Comparison of ENCODE assay signal across 8 cellular contexts in the genomic region with DNA sequence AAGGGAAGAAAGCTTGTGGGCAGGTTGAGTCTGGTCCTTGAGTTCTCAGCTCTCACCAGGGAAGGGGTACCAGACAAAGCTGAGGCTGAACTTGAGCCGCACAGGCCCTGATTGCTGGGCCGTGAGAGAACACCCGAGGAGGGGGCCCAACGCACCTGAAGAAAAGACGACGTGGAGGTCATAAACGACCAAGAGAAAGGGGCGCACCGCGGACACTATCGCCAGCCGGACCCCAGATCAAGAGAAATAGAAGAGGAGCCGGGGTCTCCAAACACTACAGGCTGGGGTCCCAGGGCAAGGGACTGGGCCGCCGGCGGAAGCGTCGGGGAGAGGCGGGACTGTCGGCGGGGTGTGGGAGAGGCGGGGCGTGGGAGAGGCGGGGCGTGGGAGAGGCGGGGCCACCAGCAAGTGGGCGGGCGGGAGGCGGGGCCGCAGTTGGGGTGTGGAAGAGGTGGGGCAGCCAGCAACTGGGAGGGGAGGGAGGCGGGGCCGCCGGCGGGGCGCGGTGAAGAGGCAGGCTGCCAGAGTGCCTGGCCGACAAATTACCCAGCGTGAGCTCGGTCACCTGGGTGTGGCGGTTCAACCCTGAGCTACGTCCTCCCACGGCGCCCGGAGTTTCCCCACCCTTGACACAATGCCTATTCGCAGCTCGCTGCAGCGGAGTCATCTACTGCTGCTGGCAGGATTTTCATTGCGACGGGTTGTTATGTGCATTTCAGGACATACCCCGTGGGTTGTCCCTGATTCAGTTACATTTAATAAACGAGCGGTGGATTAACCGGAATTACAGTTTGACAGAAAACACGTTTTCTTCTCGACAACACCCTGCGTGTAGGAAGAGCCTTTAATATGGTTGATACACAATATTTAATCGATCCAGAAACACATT. TPM values are rescaled to one million over a fixed set of nuclear protein-coding genes. Genes with fewer than 3 reads are reported as not detected.
A peak's percentile ranks its signal among the peaks of the same experiment; 100 is the strongest.
DNase-seq lines count a peak whose midpoint lies in the region; ATAC-seq, FAIRE-seq and TF ChIP-seq lines count a peak whose summit lies in the region.

No MANE protein-coding gene starts in this region.

- no peaks in the 10 kb centered on the region for H3K36me3 Mint-ChIP-seq in endothelial cell (ENCODE audit: low read depth, unreplicated experiment)

- H3K4me3 ChIP-seq in HUES6 (ENCODE audit: low read depth, low read length) (peak overlapping the region; percentile 65), NT2/D1 (ENCODE audit: insufficient read length, low read depth) (peak overlapping the region; percentile 56)

- no peaks in the 10 kb centered on the region for H3K9me3 Mint-ChIP-seq in endothelial cell (ENCODE audit: unreplicated experiment)

- TF ChIP-seq CTCF in D721Med (IDR thresholded peaks at IDR 0.05; ENCODE audit: insufficient read depth, missing control alignments) (no peak), endothelial cell (IDR thresholded peaks at IDR 0.05; ENCODE audit: unreplicated experiment) (no peak)

- H3K4me1 ChIP-seq in HUES6 (ENCODE audit: control insufficient read depth, insufficient read depth, low read length): peaks cover 4% of the 10 kb centered on the region
- no peaks in the 10 kb centered on the region for H3K4me1 ChIP-seq in NT2/D1 (ENCODE audit: insufficient read depth, insufficient read length)

- peaks cover 6% of the 10 kb centered on the region for H3K27me3 Mint-ChIP-seq in endothelial cell (ENCODE audit: unreplicated experiment)

- no peak for FAIRE-seq in D721Med (lab: Jason Lieb, UNC)

- peak; percentile 79 for ATAC-seq in GM21515 (IDR thresholded peaks at IDR 0.05; ENCODE audit: unreplicated experiment)

- H3K27me3 ChIP-seq in HUES6 (ENCODE audit: control insufficient read depth, insufficient read depth, low read length) (no peaks in the 10 kb centered on the region), NT2/D1 (ENCODE audit: insufficient read depth, insufficient read length) (peaks cover 7% of the 10 kb centered on the region)

- H3K9me3 ChIP-seq in HUES6 (ENCODE audit: control insufficient read depth, insufficient read depth, low read depth, low read length) (no peaks in the 10 kb centered on the region), NT2/D1 (ENCODE audit: insufficient read depth, low read length) (no peaks in the 10 kb centered on the region)

- DNase-seq in D721Med (ENCODE audit: insufficient read length, low spot score) (peak; percentile 57), NT2/D1 (ENCODE audit: low read depth, low spot score) (peak; percentile 75), endothelial cell (ENCODE audit: low spot score) (peak; percentile 96), midbrain (lab: John Stamatoyannopoulos, UW) (peak; percentile 93)
- peak; percentile 94 for DNase-seq in activated CD8-positive, alpha-beta memory T cell treated with anti-CD3 and anti-CD28 coated beads, Interleukin-2, amount 50 U/mL, for 24 hours (ENCODE audit: extremely low read depth)
- peak; percentile 94 to 97 for DNase-seq in stimulated activated CD8-positive, alpha-beta memory T cell treated with anti-CD3 and anti-CD28 coated beads, Interleukin-15, amount 100 ng/mL, for 4 hours (ENCODE audit: low read depth in 2 of 2)

- H3K9ac ChIP-seq in HUES6 (ENCODE audit: low read length): peak overlapping the region; percentile 84
- peak overlapping the region; percentile 80 for H3K9ac ChIP-seq in NT2/D1 (ENCODE audit: insufficient read length, low read depth)

- H3K36me3 ChIP-seq in HUES6 (ENCODE audit: control insufficient read depth, insufficient read depth, low read length): no peaks in the 10 kb centered on the region
- no peaks in the 10 kb centered on the region for H3K36me3 ChIP-seq in NT2/D1 (ENCODE audit: insufficient read depth, insufficient read length, low read length)

- peak overlapping the region; percentile 24; the same call in 1 of the 2 replicates for H3K27ac ChIP-seq in HUES6 (ENCODE audit: low read depth, low read length)

- peaks cover 9% of the 10 kb centered on the region for H3K4me1 Mint-ChIP-seq in endothelial cell (ENCODE audit: unreplicated experiment)

- peak overlapping the region; percentile 96 for H3K4me3 Mint-ChIP-seq in endothelial cell (ENCODE audit: unreplicated experiment)

- peak overlapping the region; percentile 93 for H3K27ac Mint-ChIP-seq in endothelial cell (ENCODE audit: unreplicated experiment)

RNA-seq across cellular contexts. Expression of a gene that starts 15.5 kb away (rescaled TPM):
- 55.5 TPM for total RNA-seq in endothelial cell (ENCODE audit: unreplicated experiment)

RNA-seq across cellular contexts. Expression of a gene that starts 24.8 kb away (rescaled TPM):
- total RNA-seq in endothelial cell (ENCODE audit: unreplicated experiment): 55.3 TPM

Comparison
In these comparisons a context has a peak if more than half of its experiments do, and no peak if none do; other contexts are left out.
1. Peak in every context shown above with its lines: DNase-seq, ATAC-seq, H3K4me3 ChIP-seq and H3K27ac ChIP-seq.